In the genomic region with DNA sequence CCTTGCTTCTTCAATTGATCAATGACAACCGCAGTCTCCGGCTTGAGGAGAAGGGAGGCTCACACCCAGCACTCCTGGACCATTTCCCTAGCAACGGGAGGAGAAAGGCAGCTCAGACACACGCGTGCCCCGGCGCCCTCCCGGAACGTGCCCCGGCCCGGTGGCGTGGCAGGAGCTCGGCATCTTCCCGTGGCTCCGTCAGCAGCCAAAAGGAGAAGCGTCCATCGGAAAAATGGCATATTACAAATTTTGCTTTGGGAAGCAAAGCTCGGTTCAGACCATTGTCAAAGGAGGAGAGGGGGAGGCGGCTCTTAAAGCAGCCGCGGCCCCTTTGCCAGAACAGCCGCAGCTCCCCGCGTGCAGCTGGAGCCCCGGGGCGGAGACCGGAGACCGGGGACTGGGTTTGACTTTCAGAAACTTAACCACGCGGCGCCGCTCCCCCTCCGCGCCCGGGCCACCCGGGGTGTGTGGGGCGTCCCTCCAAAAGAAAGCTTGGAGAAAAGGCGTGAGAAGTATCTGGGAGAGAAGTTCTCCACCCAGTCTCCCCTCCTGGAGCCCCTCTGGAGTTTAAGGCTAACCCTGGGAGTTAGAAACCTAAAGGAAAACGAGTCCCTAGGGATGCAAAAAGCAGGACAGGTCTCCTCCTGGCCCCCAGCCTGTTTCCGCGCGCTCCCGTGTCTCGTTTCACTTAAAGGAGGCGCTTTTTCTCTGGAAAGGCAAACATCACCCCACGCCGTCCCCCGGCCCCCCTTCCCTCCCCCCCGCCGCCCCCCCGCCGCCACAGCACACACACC, we compare ENCODE assay signal across 1 cellular context.
TF ChIP-seq lines count a peak whose summit lies in the region.

No MANE protein-coding gene starts in this region.

TF ChIP-seq in HEK293, 187 proteins besides CTCF, POLR2A, EP300 and RAD21 (continued from another document):
- TF ChIP-seq, protein P1, sequence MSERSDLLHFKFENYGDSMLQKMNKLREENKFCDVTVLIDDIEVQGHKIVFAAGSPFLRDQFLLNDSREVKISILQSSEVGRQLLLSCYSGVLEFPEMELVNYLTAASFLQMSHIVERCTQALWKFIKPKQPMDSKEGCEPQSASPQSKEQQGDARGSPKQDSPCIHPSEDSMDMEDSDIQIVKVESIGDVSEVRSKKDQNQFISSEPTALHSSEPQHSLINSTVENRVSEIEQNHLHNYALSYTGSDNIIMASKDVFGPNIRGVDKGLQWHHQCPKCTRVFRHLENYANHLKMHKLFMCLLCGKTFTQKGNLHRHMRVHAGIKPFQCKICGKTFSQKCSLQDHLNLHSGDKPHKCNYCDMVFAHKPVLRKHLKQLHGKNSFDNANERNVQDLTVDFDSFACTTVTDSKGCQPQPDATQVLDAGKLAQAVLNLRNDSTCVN (tag by site-specific recombination; optimal IDR thresholded peaks at IDR 0.05): peak; percentile 29
- no peak for TF ChIP-seq ZNF426 (tag by site-specific recombination; IDR thresholded peaks at IDR 0.05)
- TF ChIP-seq ZNF692 (tag by site-specific recombination; IDR thresholded peaks at IDR 0.05): peak; percentile 64; the same call in 1 of the 2 replicates
- TF ChIP-seq ZBTB20 (tag by site-specific recombination; IDR thresholded peaks at IDR 0.05): peak; percentile 29; the same call in 1 of the 2 replicates
- peak; percentile 58 for TF ChIP-seq GLIS1 (tag by site-specific recombination; IDR thresholded peaks at IDR 0.05)
- peak; percentile 33; the same call in 1 of the 2 replicates for TF ChIP-seq GLIS2 (tag by site-specific recombination; IDR thresholded peaks at IDR 0.05)
- peak; percentile 24; the same call in 1 of the 2 replicates for TF ChIP-seq ZIC2 (tag by site-specific recombination; IDR thresholded peaks at IDR 0.05)
- peak; percentile 30 for TF ChIP-seq ZNF335 (tag by site-specific recombination; conservative IDR thresholded peaks at IDR 0.05)
- no peak for TF ChIP-seq ZNF248 (tag by site-specific recombination; IDR thresholded peaks at IDR 0.05)
- TF ChIP-seq ZNF341 (tag by site-specific recombination; IDR thresholded peaks at IDR 0.05; ENCODE audit: low read depth): peak; percentile 94
